ENCODE assay signal across 1 cellular context in the genomic region with DNA sequence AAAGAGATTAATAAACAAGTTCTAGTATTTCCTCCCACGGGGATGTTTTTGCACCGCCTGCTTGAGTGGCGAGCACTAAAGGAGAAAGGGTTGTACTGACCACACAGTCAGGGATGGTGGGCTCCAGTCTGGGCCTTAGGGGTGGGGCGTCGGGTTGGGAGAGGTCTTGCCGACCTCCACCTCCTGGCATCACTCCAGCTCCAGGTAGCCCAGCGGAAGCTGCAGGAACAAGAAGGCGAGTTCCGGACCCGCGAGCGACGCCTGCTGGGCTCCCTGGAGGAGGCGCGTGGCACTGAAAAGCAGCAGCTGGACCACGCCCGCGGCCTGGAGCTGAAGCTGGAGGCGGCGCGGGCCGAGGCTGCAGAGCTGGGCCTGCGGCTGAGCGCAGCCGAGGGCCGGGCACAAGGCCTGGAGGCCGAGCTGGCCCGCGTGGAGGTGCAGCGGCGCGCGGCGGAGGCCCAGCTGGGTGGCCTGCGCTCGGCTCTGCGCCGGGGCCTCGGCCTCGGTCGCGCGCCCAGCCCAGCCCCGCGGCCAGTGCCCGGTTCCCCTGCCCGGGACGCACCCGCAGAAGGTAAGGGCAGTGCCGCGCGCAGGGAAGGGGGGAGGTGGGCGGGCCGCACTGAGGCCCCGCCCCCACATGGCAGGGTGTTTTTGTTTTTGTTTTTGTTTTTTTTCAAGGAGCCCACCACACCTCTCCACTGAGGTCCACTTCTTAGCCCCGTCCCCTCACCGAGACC.
A peak's percentile ranks its signal among the peaks of the same experiment; 100 is the strongest.
TF ChIP-seq lines count a peak whose summit lies in the region.

No MANE protein-coding gene starts in this region.

TF ChIP-seq in HEK293, 187 proteins besides CTCF, POLR2A, EP300 and RAD21 (continued from another document):
- TF ChIP-seq ZNF544 (tag by site-specific recombination; IDR thresholded peaks at IDR 0.05) (no peak), ZNF335 (tag by site-specific recombination; conservative IDR thresholded peaks at IDR 0.05) (peak; percentile 88), ZNF555 (tag by site-specific recombination; conservative IDR thresholded peaks at IDR 0.05) (no peak), ZNF416 (tag by site-specific recombination; IDR thresholded peaks at IDR 0.05) (no peak), GFI1B (tag by site-specific recombination; IDR thresholded peaks at IDR 0.05) (no peak), ZNF404 (tag by site-specific recombination; IDR thresholded peaks at IDR 0.05) (no peak), HOXC10 (CRISPR knock-in tag; IDR thresholded peaks at IDR 0.05) (no peak), ZNF292 (tag by site-specific recombination; IDR thresholded peaks at IDR 0.05; ENCODE audit: borderline replicate concordance, low read depth) (no peak), ZNF521 (tag by site-specific recombination; IDR thresholded peaks at IDR 0.05) (no peak), ZNF2 (tag by site-specific recombination; IDR thresholded peaks at IDR 0.05) (0 out of 2 replicates have a peak, but pooled peaks have one; percentile 18), ZNF707 (tag by site-specific recombination; IDR thresholded peaks at IDR 0.05) (no peak), ZNF214 (tag by site-specific recombination; IDR thresholded peaks at IDR 0.05; ENCODE audit: borderline replicate concordance) (no peak), MEIS1 (CRISPR knock-in tag; IDR thresholded peaks at IDR 0.05; ENCODE audit: borderline replicate concordance) (no peak), MYNN (tag by site-specific recombination; IDR thresholded peaks at IDR 0.05; ENCODE audit: borderline replicate concordance) (no peak)
- TF ChIP-seq, protein P1, sequence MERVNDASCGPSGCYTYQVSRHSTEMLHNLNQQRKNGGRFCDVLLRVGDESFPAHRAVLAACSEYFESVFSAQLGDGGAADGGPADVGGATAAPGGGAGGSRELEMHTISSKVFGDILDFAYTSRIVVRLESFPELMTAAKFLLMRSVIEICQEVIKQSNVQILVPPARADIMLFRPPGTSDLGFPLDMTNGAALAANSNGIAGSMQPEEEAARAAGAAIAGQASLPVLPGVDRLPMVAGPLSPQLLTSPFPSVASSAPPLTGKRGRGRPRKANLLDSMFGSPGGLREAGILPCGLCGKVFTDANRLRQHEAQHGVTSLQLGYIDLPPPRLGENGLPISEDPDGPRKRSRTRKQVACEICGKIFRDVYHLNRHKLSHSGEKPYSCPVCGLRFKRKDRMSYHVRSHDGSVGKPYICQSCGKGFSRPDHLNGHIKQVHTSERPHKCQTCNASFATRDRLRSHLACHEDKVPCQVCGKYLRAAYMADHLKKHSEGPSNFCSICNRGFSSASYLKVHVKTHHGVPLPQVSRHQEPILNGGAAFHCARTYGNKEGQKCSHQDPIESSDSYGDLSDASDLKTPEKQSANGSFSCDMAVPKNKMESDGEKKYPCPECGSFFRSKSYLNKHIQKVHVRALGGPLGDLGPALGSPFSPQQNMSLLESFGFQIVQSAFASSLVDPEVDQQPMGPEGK (tag by site-specific recombination; IDR thresholded peaks at IDR 0.05), result peak; percentile 35
- TF ChIP-seq, protein P2, sequence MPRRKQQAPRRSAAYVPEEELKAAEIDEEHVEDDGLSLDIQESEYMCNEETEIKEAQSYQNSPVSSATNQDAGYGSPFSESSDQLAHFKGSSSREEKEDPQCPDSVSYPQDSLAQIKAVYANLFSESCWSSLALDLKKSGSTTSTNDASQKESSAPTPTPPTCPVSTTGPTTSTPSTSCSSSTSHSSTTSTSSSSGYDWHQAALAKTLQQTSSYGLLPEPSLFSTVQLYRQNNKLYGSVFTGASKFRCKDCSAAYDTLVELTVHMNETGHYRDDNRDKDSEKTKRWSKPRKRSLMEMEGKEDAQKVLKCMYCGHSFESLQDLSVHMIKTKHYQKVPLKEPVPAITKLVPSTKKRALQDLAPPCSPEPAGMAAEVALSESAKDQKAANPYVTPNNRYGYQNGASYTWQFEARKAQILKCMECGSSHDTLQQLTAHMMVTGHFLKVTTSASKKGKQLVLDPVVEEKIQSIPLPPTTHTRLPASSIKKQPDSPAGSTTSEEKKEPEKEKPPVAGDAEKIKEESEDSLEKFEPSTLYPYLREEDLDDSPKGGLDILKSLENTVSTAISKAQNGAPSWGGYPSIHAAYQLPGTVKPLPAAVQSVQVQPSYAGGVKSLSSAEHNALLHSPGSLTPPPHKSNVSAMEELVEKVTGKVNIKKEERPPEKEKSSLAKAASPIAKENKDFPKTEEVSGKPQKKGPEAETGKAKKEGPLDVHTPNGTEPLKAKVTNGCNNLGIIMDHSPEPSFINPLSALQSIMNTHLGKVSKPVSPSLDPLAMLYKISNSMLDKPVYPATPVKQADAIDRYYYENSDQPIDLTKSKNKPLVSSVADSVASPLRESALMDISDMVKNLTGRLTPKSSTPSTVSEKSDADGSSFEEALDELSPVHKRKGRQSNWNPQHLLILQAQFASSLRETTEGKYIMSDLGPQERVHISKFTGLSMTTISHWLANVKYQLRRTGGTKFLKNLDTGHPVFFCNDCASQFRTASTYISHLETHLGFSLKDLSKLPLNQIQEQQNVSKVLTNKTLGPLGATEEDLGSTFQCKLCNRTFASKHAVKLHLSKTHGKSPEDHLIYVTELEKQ (tag by site-specific recombination; IDR thresholded peaks at IDR 0.05; ENCODE audit: borderline replicate concordance), result no peak
- TF ChIP-seq, protein P3, sequence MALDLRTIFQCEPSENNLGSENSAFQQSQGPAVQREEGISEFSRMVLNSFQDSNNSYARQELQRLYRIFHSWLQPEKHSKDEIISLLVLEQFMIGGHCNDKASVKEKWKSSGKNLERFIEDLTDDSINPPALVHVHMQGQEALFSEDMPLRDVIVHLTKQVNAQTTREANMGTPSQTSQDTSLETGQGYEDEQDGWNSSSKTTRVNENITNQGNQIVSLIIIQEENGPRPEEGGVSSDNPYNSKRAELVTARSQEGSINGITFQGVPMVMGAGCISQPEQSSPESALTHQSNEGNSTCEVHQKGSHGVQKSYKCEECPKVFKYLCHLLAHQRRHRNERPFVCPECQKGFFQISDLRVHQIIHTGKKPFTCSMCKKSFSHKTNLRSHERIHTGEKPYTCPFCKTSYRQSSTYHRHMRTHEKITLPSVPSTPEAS (tag by site-specific recombination; IDR thresholded peaks at IDR 0.05), result no peak
- TF ChIP-seq, protein P4, sequence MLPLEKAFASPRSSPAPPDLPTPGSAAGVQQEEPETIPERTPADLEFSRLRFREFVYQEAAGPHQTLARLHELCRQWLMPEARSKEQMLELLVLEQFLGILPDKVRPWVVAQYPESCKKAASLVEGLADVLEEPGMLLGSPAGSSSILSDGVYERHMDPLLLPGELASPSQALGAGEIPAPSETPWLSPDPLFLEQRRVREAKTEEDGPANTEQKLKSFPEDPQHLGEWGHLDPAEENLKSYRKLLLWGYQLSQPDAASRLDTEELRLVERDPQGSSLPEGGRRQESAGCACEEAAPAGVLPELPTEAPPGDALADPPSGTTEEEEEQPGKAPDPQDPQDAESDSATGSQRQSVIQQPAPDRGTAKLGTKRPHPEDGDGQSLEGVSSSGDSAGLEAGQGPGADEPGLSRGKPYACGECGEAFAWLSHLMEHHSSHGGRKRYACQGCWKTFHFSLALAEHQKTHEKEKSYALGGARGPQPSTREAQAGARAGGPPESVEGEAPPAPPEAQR (tag by site-specific recombination; IDR thresholded peaks at IDR 0.05), result no peak
- TF ChIP-seq, protein P5, sequence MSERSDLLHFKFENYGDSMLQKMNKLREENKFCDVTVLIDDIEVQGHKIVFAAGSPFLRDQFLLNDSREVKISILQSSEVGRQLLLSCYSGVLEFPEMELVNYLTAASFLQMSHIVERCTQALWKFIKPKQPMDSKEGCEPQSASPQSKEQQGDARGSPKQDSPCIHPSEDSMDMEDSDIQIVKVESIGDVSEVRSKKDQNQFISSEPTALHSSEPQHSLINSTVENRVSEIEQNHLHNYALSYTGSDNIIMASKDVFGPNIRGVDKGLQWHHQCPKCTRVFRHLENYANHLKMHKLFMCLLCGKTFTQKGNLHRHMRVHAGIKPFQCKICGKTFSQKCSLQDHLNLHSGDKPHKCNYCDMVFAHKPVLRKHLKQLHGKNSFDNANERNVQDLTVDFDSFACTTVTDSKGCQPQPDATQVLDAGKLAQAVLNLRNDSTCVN (tag by site-specific recombination; optimal IDR thresholded peaks at IDR 0.05), result peak; percentile 84
- TF ChIP-seq, protein P6, sequence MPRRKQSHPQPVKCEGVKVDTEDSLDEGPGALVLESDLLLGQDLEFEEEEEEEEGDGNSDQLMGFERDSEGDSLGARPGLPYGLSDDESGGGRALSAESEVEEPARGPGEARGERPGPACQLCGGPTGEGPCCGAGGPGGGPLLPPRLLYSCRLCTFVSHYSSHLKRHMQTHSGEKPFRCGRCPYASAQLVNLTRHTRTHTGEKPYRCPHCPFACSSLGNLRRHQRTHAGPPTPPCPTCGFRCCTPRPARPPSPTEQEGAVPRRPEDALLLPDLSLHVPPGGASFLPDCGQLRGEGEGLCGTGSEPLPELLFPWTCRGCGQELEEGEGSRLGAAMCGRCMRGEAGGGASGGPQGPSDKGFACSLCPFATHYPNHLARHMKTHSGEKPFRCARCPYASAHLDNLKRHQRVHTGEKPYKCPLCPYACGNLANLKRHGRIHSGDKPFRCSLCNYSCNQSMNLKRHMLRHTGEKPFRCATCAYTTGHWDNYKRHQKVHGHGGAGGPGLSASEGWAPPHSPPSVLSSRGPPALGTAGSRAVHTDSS (tag by site-specific recombination; IDR thresholded peaks at IDR 0.05), result no peak
- TF ChIP-seq, protein P7, sequence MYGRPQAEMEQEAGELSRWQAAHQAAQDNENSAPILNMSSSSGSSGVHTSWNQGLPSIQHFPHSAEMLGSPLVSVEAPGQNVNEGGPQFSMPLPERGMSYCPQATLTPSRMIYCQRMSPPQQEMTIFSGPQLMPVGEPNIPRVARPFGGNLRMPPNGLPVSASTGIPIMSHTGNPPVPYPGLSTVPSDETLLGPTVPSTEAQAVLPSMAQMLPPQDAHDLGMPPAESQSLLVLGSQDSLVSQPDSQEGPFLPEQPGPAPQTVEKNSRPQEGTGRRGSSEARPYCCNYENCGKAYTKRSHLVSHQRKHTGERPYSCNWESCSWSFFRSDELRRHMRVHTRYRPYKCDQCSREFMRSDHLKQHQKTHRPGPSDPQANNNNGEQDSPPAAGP (tag by site-specific recombination; IDR thresholded peaks at IDR 0.05), result no peak
- TF ChIP-seq, protein P8, sequence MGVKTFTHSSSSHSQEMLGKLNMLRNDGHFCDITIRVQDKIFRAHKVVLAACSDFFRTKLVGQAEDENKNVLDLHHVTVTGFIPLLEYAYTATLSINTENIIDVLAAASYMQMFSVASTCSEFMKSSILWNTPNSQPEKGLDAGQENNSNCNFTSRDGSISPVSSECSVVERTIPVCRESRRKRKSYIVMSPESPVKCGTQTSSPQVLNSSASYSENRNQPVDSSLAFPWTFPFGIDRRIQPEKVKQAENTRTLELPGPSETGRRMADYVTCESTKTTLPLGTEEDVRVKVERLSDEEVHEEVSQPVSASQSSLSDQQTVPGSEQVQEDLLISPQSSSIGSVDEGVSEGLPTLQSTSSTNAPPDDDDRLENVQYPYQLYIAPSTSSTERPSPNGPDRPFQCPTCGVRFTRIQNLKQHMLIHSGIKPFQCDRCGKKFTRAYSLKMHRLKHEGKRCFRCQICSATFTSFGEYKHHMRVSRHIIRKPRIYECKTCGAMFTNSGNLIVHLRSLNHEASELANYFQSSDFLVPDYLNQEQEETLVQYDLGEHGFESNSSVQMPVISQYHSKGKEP (tag by site-specific recombination; IDR thresholded peaks at IDR 0.05), result no peak
